1 cellular context compared by ENCODE assay signal in the genomic region with DNA sequence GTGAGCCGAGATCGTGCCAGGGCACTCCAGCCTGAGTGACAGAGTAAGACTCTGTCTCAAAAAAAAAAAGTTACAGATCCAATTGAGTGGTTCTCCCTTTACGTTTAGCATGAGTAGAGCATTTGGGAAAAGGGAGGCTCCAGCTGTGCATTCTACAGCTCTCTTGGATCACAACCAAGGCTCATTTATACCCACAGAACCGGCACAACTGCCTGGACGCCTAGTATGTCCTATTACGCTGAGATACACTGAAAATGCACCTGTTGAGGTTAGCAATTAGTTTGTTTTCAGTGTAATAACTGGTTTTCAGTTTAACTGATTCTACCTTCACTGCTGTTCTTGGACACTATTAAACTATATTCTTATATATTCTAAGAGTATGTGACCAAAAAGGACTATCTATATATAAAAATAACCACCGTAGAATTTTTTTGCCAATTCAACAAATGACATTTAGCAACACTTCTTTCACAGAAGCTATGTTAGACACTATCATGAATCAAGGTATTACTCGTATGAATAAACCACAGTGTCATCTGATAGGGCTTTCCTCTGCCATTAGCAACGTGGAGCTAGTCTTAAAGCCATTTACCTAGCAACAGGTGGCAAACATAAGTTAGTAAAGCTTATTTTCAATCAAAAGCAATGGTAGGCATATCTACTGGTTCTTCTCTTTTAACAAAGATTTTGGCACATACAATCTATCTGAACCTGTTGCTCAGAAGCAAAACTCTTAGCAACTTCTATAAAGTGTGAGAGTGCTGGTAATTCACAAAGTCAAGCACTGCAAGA.
TF ChIP-seq lines count a peak whose summit lies in the region.

No MANE protein-coding gene starts in this region.

TF ChIP-seq in HepG2, 621 proteins besides CTCF, POLR2A, EP300 and RAD21 (continued from another document):
- TF ChIP-seq MIER3 (CRISPR knock-in tag; IDR thresholded peaks at IDR 0.05; ENCODE audit: borderline replicate concordance) (no peak), MED8 (CRISPR knock-in tag; IDR thresholded peaks at IDR 0.05; ENCODE audit: insufficient replicate concordance) (no peak), KLF6 (CRISPR knock-in tag; IDR thresholded peaks at IDR 0.05) (no peak)
- TF ChIP-seq, protein P1, sequence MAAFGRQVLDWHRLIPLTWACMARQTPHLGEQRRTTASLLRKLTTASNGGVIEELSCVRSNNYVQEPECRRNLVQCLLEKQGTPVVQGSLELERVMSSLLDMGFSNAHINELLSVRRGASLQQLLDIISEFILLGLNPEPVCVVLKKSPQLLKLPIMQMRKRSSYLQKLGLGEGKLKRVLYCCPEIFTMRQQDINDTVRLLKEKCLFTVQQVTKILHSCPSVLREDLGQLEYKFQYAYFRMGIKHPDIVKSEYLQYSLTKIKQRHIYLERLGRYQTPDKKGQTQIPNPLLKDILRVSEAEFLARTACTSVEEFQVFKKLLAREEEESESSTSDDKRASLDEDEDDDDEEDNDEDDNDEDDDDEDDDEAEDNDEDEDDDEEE (CRISPR knock-in tag; IDR thresholded peaks at IDR 0.05), result no peak
TF ChIP-seq in HepG2: peak in this region for 0.
